33 cellular contexts compared by ENCODE assay signal in genomic region chr3:44400771-44401170, GRCh38.
"Had no signal": no experiment of that assay in that cellular context is flagged by ENCODE, and none has a peak within 500 bp of the region (broad histone marks: within the 10 kb centered on the region; RNA-seq: fewer than 3 reads in every experiment).

No MANE protein-coding gene starts in this region.

- H3K4me3 ChIP-seq: Peyer's patch had no signal

- ATAC-seq: activated CD8-positive, alpha-beta T cell treated with anti-CD3 and anti-CD28 coated beads for 36 hours; activated T-cell treated with anti-CD3 and anti-CD28 coated beads, Interleukin-2, amount 50 U/mL, for 72 hours; activated T-helper 17 cell treated with anti-CD3 and anti-CD28 coated beads, Interleukin-2, amount 50 U/mL, for 72 hours; PC-3; SK-N-SH treated with all-trans-retinoic acid at 6 μM for 48 hours had no signal

- H3K27me3 ChIP-seq: Peyer's patch had no signal

- H3K27ac Mint-ChIP-seq: activated CD4-positive, alpha-beta T cell treated with anti-CD3 and anti-CD28 coated beads, Interleukin-2, amount 10 ng/mL, durations not matched to agents 24 days and 14 days; activated CD8-positive, alpha-beta T cell treated with anti-CD3 and anti-CD28 coated beads for 36 hours; activated naive CD8-positive, alpha-beta T cell treated with anti-CD3 and anti-CD28 coated beads for 36 hours; activated T-cell treated with anti-CD3 and anti-CD28 coated beads, Interleukin-2, amount 50 U/mL, for 72 hours; activated T-helper 17 cell treated with anti-CD3 and anti-CD28 coated beads, Interleukin-2, amount 50 U/mL, for 72 hours had no signal

- H3K27me3 Mint-ChIP-seq: activated CD4-positive, alpha-beta T cell treated with anti-CD3 and anti-CD28 coated beads, Interleukin-2, amount 10 ng/mL, durations not matched to agents 24 days and 14 days; activated CD8-positive, alpha-beta T cell treated with anti-CD3 and anti-CD28 coated beads for 36 hours; activated naive CD8-positive, alpha-beta T cell treated with anti-CD3 and anti-CD28 coated beads for 36 hours; activated T-helper 17 cell treated with anti-CD3 and anti-CD28 coated beads, Interleukin-2, amount 50 U/mL, for 72 hours had no signal

- H3K27ac ChIP-seq: Peyer's patch, WERI-Rb-1 had no signal

- H3K9me3 ChIP-seq: Peyer's patch had no signal

- H3K4me1 ChIP-seq: Peyer's patch had no signal

- H3K9me3 Mint-ChIP-seq: activated CD4-positive, alpha-beta T cell treated with anti-CD3 and anti-CD28 coated beads, Interleukin-2, amount 10 ng/mL, durations not matched to agents 24 days and 14 days; activated CD8-positive, alpha-beta T cell treated with anti-CD3 and anti-CD28 coated beads for 36 hours; activated naive CD8-positive, alpha-beta T cell treated with anti-CD3 and anti-CD28 coated beads for 36 hours; activated T-cell treated with anti-CD3 and anti-CD28 coated beads, Interleukin-2, amount 50 U/mL, for 72 hours; activated T-helper 17 cell treated with anti-CD3 and anti-CD28 coated beads, Interleukin-2, amount 50 U/mL, for 72 hours had no signal

- H3K4me3 Mint-ChIP-seq: activated CD4-positive, alpha-beta T cell treated with anti-CD3 and anti-CD28 coated beads, Interleukin-2, amount 10 ng/mL, durations not matched to agents 24 days and 14 days; activated CD8-positive, alpha-beta T cell treated with anti-CD3 and anti-CD28 coated beads for 36 hours; activated naive CD8-positive, alpha-beta T cell treated with anti-CD3 and anti-CD28 coated beads for 36 hours; activated T-cell treated with anti-CD3 and anti-CD28 coated beads, Interleukin-2, amount 50 U/mL, for 72 hours; activated T-helper 17 cell treated with anti-CD3 and anti-CD28 coated beads, Interleukin-2, amount 50 U/mL, for 72 hours had no signal

- H3K4me1 Mint-ChIP-seq: activated CD4-positive, alpha-beta T cell treated with anti-CD3 and anti-CD28 coated beads, Interleukin-2, amount 10 ng/mL, durations not matched to agents 24 days and 14 days; activated naive CD8-positive, alpha-beta T cell treated with anti-CD3 and anti-CD28 coated beads for 36 hours had no signal

- H3K36me3 ChIP-seq: WERI-Rb-1 had no signal

- DNase-seq: activated CD4-positive, alpha-beta T cell treated with anti-CD3 and anti-CD28 coated beads, Interleukin-2, amount 10 ng/mL, durations not matched to agents 24 days and 14 days; activated CD4-positive, alpha-beta T cell treated with anti-CD3 and anti-CD28 coated beads, Interleukin-2, amount 50 U/mL, for 4 hours; activated CD4-positive, CD25-positive, alpha-beta regulatory T cell; activated CD8-positive, alpha-beta T cell treated with anti-CD3 and anti-CD28 coated beads for 36 hours; activated effector memory CD4-positive, alpha-beta T cell treated with anti-CD3 and anti-CD28 coated beads, Interleukin-2, amount 50 U/mL, for 16 hours; activated naive CD4-positive, alpha-beta T cell; activated naive CD4-positive, alpha-beta T cell treated with anti-CD3 and anti-CD28 coated beads, Interleukin-2, amount 50 U/mL, for 16 hours; activated naive CD8-positive, alpha-beta T cell treated with anti-CD3 and anti-CD28 coated beads for 36 hours; activated T-cell treated with anti-CD3 and anti-CD28 coated beads, Interleukin-2, amount 50 U/mL, for 1 hour; activated T-cell treated with anti-CD3 and anti-CD28 coated beads, Interleukin-2, amount 50 U/mL, for 72 hours; amniotic stem cell; aorta; NCI-H1092 treated with DMSO at 0.1 percent for 48 hours; NCI-H1417; NCI-H187 treated with DMSO at 0.1 percent for 48 hours; NCI-H2081; NCI-H2171 treated with DMSO at 0.1 percent for 48 hours; NCI-H2227 treated with DMSO at 0.1 percent for 48 hours; NCI-H446; NCI-H510A treated with DMSO at 0.1 percent for 48 hours; NCI-H526 treated with DMSO at 0.1 percent for 48 hours; NCI-H774; PC-3; Peyer's patch; RPMI8226; SIG-M5; SW 1271; T-helper 1 cell; T-helper 2 cell; T-helper 9 cell; WERI-Rb-1 had no signal
